8 cellular contexts compared by ENCODE assay signal in the genomic region with DNA sequence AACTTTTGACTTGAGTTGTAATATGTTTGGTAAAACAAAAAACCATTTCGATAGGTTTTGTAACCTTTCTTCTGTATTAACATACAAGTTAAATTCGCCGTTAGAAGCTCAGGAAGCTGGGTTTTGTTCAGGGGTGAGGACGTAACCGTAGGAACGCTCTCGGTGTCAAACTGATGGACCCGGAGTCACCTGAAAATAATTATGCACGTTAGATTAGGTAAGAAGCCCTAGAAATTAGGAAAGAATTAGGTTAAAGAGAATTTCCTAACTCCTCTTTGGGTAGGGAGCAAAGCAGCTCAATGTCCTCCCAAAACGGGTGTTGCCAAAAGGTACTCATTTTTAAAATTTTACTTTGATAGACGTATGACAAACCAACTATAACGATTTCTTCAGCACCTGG. TPM values are rescaled to one million over a fixed set of nuclear protein-coding genes. Genes with fewer than 3 reads are reported as not detected.
DNase-seq lines count a peak whose midpoint lies in the region; ATAC-seq and TF ChIP-seq lines count a peak whose summit lies in the region.

No MANE protein-coding gene starts in this region.

- peak overlapping the region; percentile 61 to 95 (median 83) for H3K4me3 ChIP-seq in heart left ventricle
- peak overlapping the region; percentile 46 to 73 (median 64) for H3K4me3 ChIP-seq in adrenal gland
- peak overlapping the region; percentile 98 for H3K4me3 ChIP-seq in lower lobe of right lung
- peak overlapping the region; percentile 89 for H3K4me3 ChIP-seq in urinary bladder (ENCODE audit: low read depth, low read length)

- WGBS in heart left ventricle, 4 donors: 1 to 3% (median 2%) methylated on average over 12 of the region's 12 CpGs
- WGBS in adrenal gland, 4 donors: 1 to 2% (median 1%) methylated on average over 12 of the region's 12 CpGs
- 2% methylated on average over 12 of the region's 12 CpGs for WGBS in urinary bladder

- intact Hi-C loops in heart left ventricle (cut with DNase I): loop anchor here in 6 of 10 donors (1.0 to 10.0 kb wide), 11 partner anchors 46 to 151 kb away; partner anchors contain the start of genes STAG1 (in 6 of the 6) and SLC35G2 (in 4 of the 6)
- intact Hi-C loops in left cardiac atrium (cut with DNase I): loop anchor here in 1 of 2 donors (10.0 kb wide), 1 partner anchor 108 kb away; the partner anchor contains the start of gene STAG1
- intact Hi-C loops in adrenal gland (cut with DNase I): no loop called here
- intact Hi-C loops in lower lobe of right lung (cut with DNase I): no loop called here

- peaks cover 0 to 5% (median 0%) of the 10 kb centered on the region in 9 donors for H3K36me3 ChIP-seq in heart left ventricle
- H3K36me3 ChIP-seq in adrenal gland (replicated peaks in 1 of 2): no peaks in the 10 kb centered on the region
- no peaks in the 10 kb centered on the region for H3K36me3 ChIP-seq in lower lobe of right lung
- no peaks in the 10 kb centered on the region for H3K36me3 ChIP-seq in urinary bladder (ENCODE audit: insufficient read depth)

- DNase-seq in heart left ventricle (no peak), left cardiac atrium (no peak), adrenal gland (no peak), lower lobe of right lung (no peak), COLO829 (ENCODE audit: low spot score) (no peak)

- ATAC-seq in heart left ventricle (no peak), left cardiac atrium (no peak), lower lobe of right lung (no peak), HG03442 (IDR thresholded peaks at IDR 0.05; ENCODE audit: unreplicated experiment) (no peak), esophagus mucosa (no peak)

- no peaks in the 10 kb centered on the region for H3K9me3 ChIP-seq in heart left ventricle
- no peaks in the 10 kb centered on the region for H3K9me3 ChIP-seq in adrenal gland (replicated peaks in 1 of 3)
- no peaks in the 10 kb centered on the region for H3K9me3 ChIP-seq in lower lobe of right lung

- H3K4me1 ChIP-seq in heart left ventricle (peaks cover 0 to 42% (median 21%) of the 10 kb centered on the region in 12 donors), adrenal gland (replicated peaks in 1 of 2) (peaks cover 9 to 27% of the 10 kb centered on the region in 2 donors), lower lobe of right lung (peaks cover 45% of the 10 kb centered on the region), urinary bladder (ENCODE audit: insufficient read depth) (no peaks in the 10 kb centered on the region)

- no peak for TF ChIP-seq POLR2A in heart left ventricle (IDR thresholded peaks at IDR 0.05)
- TF ChIP-seq POLR2A in adrenal gland (IDR thresholded peaks at IDR 0.05): no peak

- H3K27ac ChIP-seq in heart left ventricle: peak overlapping the region in 11 of 12 donors; percentile 72 to 95 (median 90)
- peak overlapping the region; percentile 84 to 99 (median 93) for H3K27ac ChIP-seq in adrenal gland
- peak overlapping the region; percentile 97 for H3K27ac ChIP-seq in lower lobe of right lung
- H3K27ac ChIP-seq in urinary bladder (ENCODE audit: low read depth): no peak overlapping the region

- TF ChIP-seq CTCF in heart left ventricle (IDR thresholded peaks at IDR 0.05): no peak
- no peak for TF ChIP-seq CTCF in adrenal gland (IDR thresholded peaks at IDR 0.05)
- no peak for TF ChIP-seq CTCF in lower lobe of right lung (IDR thresholded peaks at IDR 0.05)

- H3K27me3 ChIP-seq in heart left ventricle (no peaks in the 10 kb centered on the region), adrenal gland (no peaks in the 10 kb centered on the region), lower lobe of right lung (ENCODE audit: low read depth) (no peaks in the 10 kb centered on the region)

RNA-seq across cellular contexts. Expression of gene NCK1, which starts 0.9 kb away (rescaled TPM):
- 10 to 100 TPM; 18.7 to 36.0 (median 23.4) TPM for total RNA-seq in heart left ventricle
- polyA plus RNA-seq in heart left ventricle: 10 to 100 TPM in 1 of 2 donors, 1 to 10 TPM in 1; 6.5 to 18.6 TPM
- 10 to 100 TPM; 29.5 to 29.9 TPM for total RNA-seq in left cardiac atrium
- total RNA-seq in adrenal gland: 10 to 100 TPM; 21.3 to 59.2 (median 38.3) TPM
- 10 to 100 TPM in 2 of 3 donors, 1 to 10 TPM in 1; 6.0 to 47.0 (median 10.1) TPM for polyA plus RNA-seq in adrenal gland
- 63.0 TPM for total RNA-seq in lower lobe of right lung
- total RNA-seq in urinary bladder: 63.3 TPM
- polyA plus RNA-seq in urinary bladder: 31.9 TPM
- total RNA-seq in esophagus mucosa: 61.9 TPM

RNA-seq across cellular contexts. Expression of gene SLC35G2, which starts 44.0 kb away (rescaled TPM):
- 1 to 10 TPM; 1.0 to 5.3 (median 3.6) TPM for total RNA-seq in heart left ventricle
- polyA plus RNA-seq in heart left ventricle: 1 to 10 TPM; 2.5 to 3.2 TPM
- total RNA-seq in left cardiac atrium: 1 to 10 TPM; 4.6 to 8.2 TPM
- 10 to 100 TPM in 7 of 8 donors, 1 to 10 TPM in 1; 8.4 to 35.9 (median 16.8) TPM for total RNA-seq in adrenal gland
- polyA plus RNA-seq in adrenal gland: 10 to 100 TPM in 2 of 3 donors, 1 to 10 TPM in 1; 6.4 to 38.0 (median 16.9) TPM
- total RNA-seq in lower lobe of right lung: 5.7 TPM
- total RNA-seq in urinary bladder: 10.1 TPM
- polyA plus RNA-seq in urinary bladder: 8.4 TPM
- total RNA-seq in esophagus mucosa: 1.0 TPM

Comparison
In these comparisons a context has a peak if more than half of its experiments do, and no peak if none do; other contexts are left out.
1. intact Hi-C loops: an anchor here in heart left ventricle (1.0 to 10.0 kb wide); none called in adrenal gland and lower lobe of right lung.